In the genomic region with DNA sequence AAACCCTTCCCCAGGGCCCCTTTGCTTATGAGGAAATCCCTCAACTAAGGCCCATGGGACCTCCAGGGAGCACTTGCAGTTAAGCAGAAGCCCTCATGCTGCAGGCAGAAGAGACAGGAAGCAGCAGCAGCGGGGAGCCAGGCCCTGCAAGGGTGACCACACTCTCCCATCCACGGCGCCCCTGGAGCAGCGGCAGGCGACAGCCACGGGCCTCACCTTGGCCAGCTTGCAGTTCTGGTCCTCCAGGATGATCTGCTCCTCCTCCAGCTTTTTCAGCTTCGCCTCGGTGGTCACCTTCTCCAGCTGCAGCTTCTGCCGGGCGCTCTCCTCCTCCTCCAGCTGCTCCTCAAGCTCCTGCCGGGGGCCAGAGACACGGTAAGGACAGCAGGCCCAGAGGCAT, we compare ENCODE assay signal across 21 cellular contexts. TPM values are rescaled to one million over a fixed set of nuclear protein-coding genes. Genes with fewer than 3 reads are reported as not detected.
DNase-seq lines count a peak whose midpoint lies in the region; ATAC-seq and TF ChIP-seq lines count a peak whose summit lies in the region.
"Had no signal": no experiment of that assay in that cellular context is flagged by ENCODE, and none has a peak within 500 bp of the region (broad histone marks: within the 10 kb centered on the region; RNA-seq: fewer than 3 reads in every experiment).

No MANE protein-coding gene starts in this region.

- WGBS in right cardiac atrium, result 92% methylated on average over 12 of the region's 12 CpGs
- 89 to 90% methylated on average over 12 of the region's 12 CpGs for WGBS in heart right ventricle, 2 donors

- H3K36me3 ChIP-seq in heart right ventricle (peaks cover 50 to 100% (median 98%) of the 10 kb centered on the region in 9 donors), rectal smooth muscle tissue (ENCODE audit: control insufficient read depth, insufficient read depth, low read length) (peaks cover 91% of the 10 kb centered on the region)

- H3K27ac Mint-ChIP-seq in chondrocyte (ENCODE audit: unreplicated experiment), result peak overlapping the region; percentile 68
- H3K27ac Mint-ChIP-seq: activated T-helper 17 cell treated with anti-CD3 and anti-CD28 coated beads, Interleukin-2, amount 50 U/mL, for 72 hours; CD8-positive, alpha-beta T cell; T-helper 2 cell treated with Interferon-gamma antibody and Interleukin-4, amounts not matched to agents 5 μg/mL and 100 μg/mL, for 36 hours had no signal

- H3K36me3 Mint-ChIP-seq in chondrocyte (ENCODE audit: low read depth), result peaks cover 67% of the 10 kb centered on the region

- no peak for TF ChIP-seq CTCF in heart right ventricle (IDR thresholded peaks at IDR 0.05)
- TF ChIP-seq CTCF in chondrocyte (IDR thresholded peaks at IDR 0.05), result no peak

- H3K4me1 Mint-ChIP-seq in chondrocyte (ENCODE audit: low read depth), result peaks cover 23% of the 10 kb centered on the region

- peak in 2 of 3 donors; percentile 30 to 50 for DNase-seq in right cardiac atrium
- DNase-seq in heart right ventricle, result no peak
- no peak for DNase-seq in chondrocyte (ENCODE audit: low spot score)
- no peak for DNase-seq in T1000 (lab: John Stamatoyannopoulos, UW)
- no peak for DNase-seq in NCI-H2107 (lab: John Stamatoyannopoulos, UW)
- DNase-seq: activated CD4-positive, alpha-beta T cell treated with anti-CD3 and anti-CD28 coated beads for 48 hours; activated CD8-positive, alpha-beta memory T cell treated with anti-CD3 and anti-CD28 coated beads, Interleukin-2, amount 10 ng/mL, durations not matched to agents 7 days and 5 days; body of pancreas; effector memory CD8-positive, alpha-beta T cell; GOT3; NCI-H1417; NCI-H2081 treated with DMSO at 0.1 percent for 48 hours; SK-N-SH had no signal

- H3K9me3 Mint-ChIP-seq in chondrocyte (ENCODE audit: low read depth), result no peaks in the 10 kb centered on the region
- H3K9me3 Mint-ChIP-seq: activated T-helper 17 cell treated with anti-CD3 and anti-CD28 coated beads, Interleukin-2, amount 50 U/mL, for 72 hours; CD8-positive, alpha-beta T cell; effector memory CD8-positive, alpha-beta T cell; T-helper 2 cell treated with Interferon-gamma antibody and Interleukin-4, amounts not matched to agents 5 μg/mL and 100 μg/mL, for 36 hours had no signal

- no peaks in the 10 kb centered on the region for H3K9me3 ChIP-seq in right cardiac atrium (ENCODE audit: control insufficient read depth, low read length)
- no peaks in the 10 kb centered on the region for H3K9me3 ChIP-seq in heart right ventricle
- H3K9me3 ChIP-seq: body of pancreas, SK-N-SH had no signal

- H3K27ac ChIP-seq in right cardiac atrium (ENCODE audit: low read length) (no peak overlapping the region), heart right ventricle (peak overlapping the region in 2 of 10 donors; percentile 21 to 28), rectal smooth muscle tissue (ENCODE audit: low read depth, low read length) (peak overlapping the region; percentile 52)
- H3K27ac ChIP-seq: body of pancreas, VCaP had no signal

- no peaks in the 10 kb centered on the region for H3K27me3 ChIP-seq in right cardiac atrium (ENCODE audit: control insufficient read depth, insufficient read depth)
- no peaks in the 10 kb centered on the region for H3K27me3 ChIP-seq in heart right ventricle
- H3K27me3 ChIP-seq in rectal smooth muscle tissue (ENCODE audit: control insufficient read depth, insufficient read depth, low read length), result no peaks in the 10 kb centered on the region
- H3K27me3 ChIP-seq: body of pancreas had no signal

- H3K4me1 ChIP-seq in right cardiac atrium (ENCODE audit: control insufficient read depth, insufficient read depth, low read length) (no peaks in the 10 kb centered on the region), heart right ventricle (peaks cover 0 to 7% (median 0%) of the 10 kb centered on the region in 9 donors), rectal smooth muscle tissue (ENCODE audit: control insufficient read depth, insufficient read depth, low read length) (peaks cover 16% of the 10 kb centered on the region)
- H3K4me1 ChIP-seq: body of pancreas had no signal

- ATAC-seq in right cardiac atrium, result no peak
- no peak for ATAC-seq in heart right ventricle
- ATAC-seq in GM21737 (IDR thresholded peaks at IDR 0.05; ENCODE audit: unreplicated experiment), result no peak
- ATAC-seq: activated CD8-positive, alpha-beta memory T cell treated with anti-CD3 and anti-CD28 coated beads, Interleukin-2, amount 10 ng/mL, durations not matched to agents 7 days and 5 days; activated T-helper 17 cell treated with anti-CD3 and anti-CD28 coated beads, Interleukin-2, amount 50 U/mL, for 72 hours; body of pancreas; CD8-positive, alpha-beta T cell; effector memory CD8-positive, alpha-beta T cell had no signal

- H3K4me3 ChIP-seq in right cardiac atrium (ENCODE audit: low read length), result no peak overlapping the region
- H3K4me3 ChIP-seq in heart right ventricle, result no peak overlapping the region
- no peak overlapping the region for H3K4me3 ChIP-seq in rectal smooth muscle tissue (ENCODE audit: low read length)
- H3K4me3 ChIP-seq: body of pancreas, lung had no signal

- no peak overlapping the region for H3K9ac ChIP-seq in rectal smooth muscle tissue (ENCODE audit: low read length)
- H3K9ac ChIP-seq: SK-N-SH had no signal

- no peaks in the 10 kb centered on the region for H3K27me3 Mint-ChIP-seq in chondrocyte (ENCODE audit: low read depth)
- H3K27me3 Mint-ChIP-seq: activated CD8-positive, alpha-beta memory T cell treated with anti-CD3 and anti-CD28 coated beads, Interleukin-2, amount 10 ng/mL, durations not matched to agents 7 days and 5 days; activated T-helper 17 cell treated with anti-CD3 and anti-CD28 coated beads, Interleukin-2, amount 50 U/mL, for 72 hours; effector memory CD8-positive, alpha-beta T cell had no signal

- no peak overlapping the region for H3K4me3 Mint-ChIP-seq in chondrocyte (ENCODE audit: unreplicated experiment)
- H3K4me3 Mint-ChIP-seq: activated CD8-positive, alpha-beta memory T cell treated with anti-CD3 and anti-CD28 coated beads, Interleukin-2, amount 10 ng/mL, durations not matched to agents 7 days and 5 days; activated T-helper 17 cell treated with anti-CD3 and anti-CD28 coated beads, Interleukin-2, amount 50 U/mL, for 72 hours; CD8-positive, alpha-beta T cell; effector memory CD8-positive, alpha-beta T cell; T-helper 2 cell treated with Interferon-gamma antibody and Interleukin-4, amounts not matched to agents 5 μg/mL and 100 μg/mL, for 36 hours had no signal

- intact Hi-C loops in right cardiac atrium (cut with DNase I) (loop anchor here (2.0 to 5.0 kb wide), 2 partner anchors 171 to 172 kb away; no protein-coding TSS in a partner anchor), heart right ventricle (cut with DNase I) (loop anchor here in 8 of 10 donors (2.0 to 5.0 kb wide), 3 partner anchors 171 to 173 kb away; no protein-coding TSS in a partner anchor)

RNA-seq across cellular contexts. Expression of a gene that starts 47.0 kb away (rescaled TPM):
- total RNA-seq in right cardiac atrium (10 to 100 TPM; 14.0 to 29.8 (median 16.9) TPM), heart right ventricle (100 to 1,000 TPM in 1 of 10 donors, 10 to 100 TPM in 8, 1 to 10 TPM in 1; 9.8 to 121 (median 16.4) TPM), chondrocyte (16.7 to 38.4 TPM (median 16.9 TPM) in 3 replicates)
- polyA plus RNA-seq in right cardiac atrium (13.6 TPM), heart right ventricle (10 to 100 TPM; 18.3 to 18.7 TPM)
- total RNA-seq: G401 had no signal

Comparison
In these comparisons a context has a peak if more than half of its experiments do, and no peak if none do; other contexts are left out.
1. DNase-seq: peak in right cardiac atrium (2 of 3); none in heart right ventricle (0 of 2), chondrocyte (single experiment), T1000 (single experiment) and NCI-H2107 (single experiment).